Comparison of ENCODE assay signal across 2 cellular contexts in the genomic region with DNA sequence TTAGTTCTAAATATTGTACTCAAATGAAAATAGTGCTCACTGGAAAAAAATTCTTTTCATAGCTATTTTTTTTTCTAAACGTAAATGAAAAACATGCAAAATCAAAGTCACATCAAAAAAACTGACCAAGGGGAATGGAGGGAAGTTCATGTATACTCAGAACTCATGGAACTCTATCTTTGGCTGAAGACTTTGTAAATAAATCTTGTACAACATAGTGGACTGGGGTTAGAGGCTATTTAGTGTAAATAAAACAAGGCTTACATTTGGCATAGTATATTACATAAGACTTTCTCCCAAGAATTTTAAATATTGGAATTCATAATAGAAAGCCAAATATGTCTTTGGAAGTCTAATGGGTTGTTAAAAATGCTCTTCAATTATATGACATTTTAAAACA.
TF ChIP-seq lines count a peak whose summit lies in the region.

No MANE protein-coding gene starts in this region.

TF ChIP-seq in liver, 16 proteins besides CTCF, POLR2A, EP300 and RAD21:
- TF ChIP-seq HNF4A (conservative IDR thresholded peaks at IDR 0.05) (peak; percentile 8 to 67), RXRA (IDR thresholded peaks at IDR 0.05) (peak in 1 of 2 donors; percentile 29), YY1 (IDR thresholded peaks at IDR 0.05) (no peak), ZBTB33 (IDR thresholded peaks at IDR 0.05) (no peak)
- TF ChIP-seq, protein P1, sequence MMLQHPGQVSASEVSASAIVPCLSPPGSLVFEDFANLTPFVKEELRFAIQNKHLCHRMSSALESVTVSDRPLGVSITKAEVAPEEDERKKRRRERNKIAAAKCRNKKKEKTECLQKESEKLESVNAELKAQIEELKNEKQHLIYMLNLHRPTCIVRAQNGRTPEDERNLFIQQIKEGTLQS (IDR thresholded peaks at IDR 0.05), result no peak

TF ChIP-seq in HepG2, 621 proteins besides CTCF, POLR2A, EP300 and RAD21:
- TF ChIP-seq SAP130 (CRISPR knock-in tag; IDR thresholded peaks at IDR 0.05; ENCODE audit: low read depth), result no peak
- TF ChIP-seq ZNF430 (CRISPR knock-in tag; IDR thresholded peaks at IDR 0.05), result no peak
- TF ChIP-seq ZNF605 (CRISPR knock-in tag; IDR thresholded peaks at IDR 0.05), result no peak
- no peak for TF ChIP-seq ZBTB3 (CRISPR knock-in tag; IDR thresholded peaks at IDR 0.05; ENCODE audit: borderline replicate concordance, low read depth)
- no peak for TF ChIP-seq ZNF775 (CRISPR knock-in tag; IDR thresholded peaks at IDR 0.05; ENCODE audit: borderline replicate concordance)
- no peak for TF ChIP-seq ZNF562 (CRISPR knock-in tag; IDR thresholded peaks at IDR 0.05; ENCODE audit: borderline replicate concordance)
- no peak for TF ChIP-seq RARA (CRISPR knock-in tag; IDR thresholded peaks at IDR 0.05)
- TF ChIP-seq ZNF792 (CRISPR knock-in tag; IDR thresholded peaks at IDR 0.05), result no peak
- no peak for TF ChIP-seq HOMEZ (CRISPR knock-in tag; IDR thresholded peaks at IDR 0.05; ENCODE audit: low read depth)
